ENCODE assay signal across 8 cellular contexts in genomic region chr6:44593539-44593944, GRCh38.
DNase-seq lines count a peak whose midpoint lies in the region; ATAC-seq and TF ChIP-seq lines count a peak whose summit lies in the region.

No MANE protein-coding gene starts in this region.

- TF ChIP-seq CTCF in WTC11 (IDR thresholded peaks at IDR 0.05) (peak; percentile 60), natural killer cell (IDR thresholded peaks at IDR 0.05) (peak; percentile 48), thoracic aorta (IDR thresholded peaks at IDR 0.05) (peak; percentile 33)

- no peak overlapping the region for H3K4me3 ChIP-seq in thoracic aorta

- DNase-seq in AG20443 (ENCODE audit: low spot score) (peak; percentile 64), GM19240 (ENCODE audit: insufficient read length, low spot score) (peak; percentile 38), NCI-H2171 (lab: John Stamatoyannopoulos, UW) (peak; percentile 33), WTC11 (ENCODE audit: low spot score) (peak; percentile 81), ecto neural progenitor cell (ENCODE audit: low spot score) (peak; percentile 61), natural killer cell (no peak), thoracic aorta (ENCODE audit: low spot score) (no peak), amniotic stem cell (lab: John Stamatoyannopoulos, UW) (no peak)

- H3K27me3 Mint-ChIP-seq in WTC11 (ENCODE audit: low read depth) (peaks cover 6% of the 10 kb centered on the region; the same call in 1 of the 2 replicates), natural killer cell (ENCODE audit: low read depth in 2 of 2) (peaks cover 7 to 23% of the 10 kb centered on the region in 2 donors)

- H3K4me3 Mint-ChIP-seq in WTC11 (no peak overlapping the region), natural killer cell (no peak overlapping the region)

- H3K36me3 ChIP-seq in thoracic aorta, result no peaks in the 10 kb centered on the region

- POLR2A ChIA-PET in WTC11 (lab: Charles Lee), result interaction anchor here (0.6 to 1.2 kb wide), 2 partner anchors 31 to 118 kb away, joined by 4 to 5 read pairs; no protein-coding TSS in a partner anchor

- no peak overlapping the region for H3K27ac ChIP-seq in thoracic aorta

- peaks cover 19% of the 10 kb centered on the region for H3K36me3 Mint-ChIP-seq in WTC11
- no peaks in the 10 kb centered on the region for H3K36me3 Mint-ChIP-seq in natural killer cell

- H3K9me3 Mint-ChIP-seq in WTC11, result peaks cover 25% of the 10 kb centered on the region
- no peaks in the 10 kb centered on the region for H3K9me3 Mint-ChIP-seq in natural killer cell

- H3K27me3 ChIP-seq in thoracic aorta (replicated peaks; ENCODE audit: insufficient read depth), result no peaks in the 10 kb centered on the region

- ATAC-seq in WTC11 (peak; percentile 93), natural killer cell (peak in 2 of 3 donors; percentile 29 to 50), thoracic aorta (ENCODE audit: insufficient number of reproducible peaks, low FRiP score, low read depth) (no peak)

- intact Hi-C loops in natural killer cell (cut with micrococcal nuclease), result loop anchor here (2.0 kb wide), 1 partner anchor 1329 kb away; no protein-coding TSS in a partner anchor

- H3K27ac Mint-ChIP-seq in WTC11 (0 out of 2 replicates have a peak overlapping the region, but pooled peaks have one; percentile 62), natural killer cell (no peak overlapping the region)

- CTCF ChIA-PET in WTC11 (lab: Charles Lee), result interaction anchor here (0.6 to 5.7 kb wide), 28 partner anchors 11 to 1329 kb away, joined by 3 to 84 read pairs (median 5); no protein-coding TSS in a partner anchor

- no peaks in the 10 kb centered on the region for H3K4me1 ChIP-seq in thoracic aorta (ENCODE audit: control insufficient read depth in 1 of 2, low read depth in 2 of 2)

- peaks cover 9% of the 10 kb centered on the region for H3K4me1 Mint-ChIP-seq in WTC11
- H3K4me1 Mint-ChIP-seq in natural killer cell, result peaks cover 5 to 6% of the 10 kb centered on the region in 2 donors

- H3K9me3 ChIP-seq in thoracic aorta, result no peaks in the 10 kb centered on the region

TF ChIP-seq in WTC11, 78 proteins besides CTCF, POLR2A, EP300 and RAD21:
- TF ChIP-seq ETV6 (CRISPR knock-in tag; IDR thresholded peaks at IDR 0.05) (no peak), ZMAT4 (CRISPR knock-in tag; IDR thresholded peaks at IDR 0.05) (no peak), SMAD3 (CRISPR knock-in tag; IDR thresholded peaks at IDR 0.05; ENCODE audit: borderline replicate concordance) (no peak), ATF6 (CRISPR knock-in tag; IDR thresholded peaks at IDR 0.05) (no peak)
- TF ChIP-seq, protein P1, sequence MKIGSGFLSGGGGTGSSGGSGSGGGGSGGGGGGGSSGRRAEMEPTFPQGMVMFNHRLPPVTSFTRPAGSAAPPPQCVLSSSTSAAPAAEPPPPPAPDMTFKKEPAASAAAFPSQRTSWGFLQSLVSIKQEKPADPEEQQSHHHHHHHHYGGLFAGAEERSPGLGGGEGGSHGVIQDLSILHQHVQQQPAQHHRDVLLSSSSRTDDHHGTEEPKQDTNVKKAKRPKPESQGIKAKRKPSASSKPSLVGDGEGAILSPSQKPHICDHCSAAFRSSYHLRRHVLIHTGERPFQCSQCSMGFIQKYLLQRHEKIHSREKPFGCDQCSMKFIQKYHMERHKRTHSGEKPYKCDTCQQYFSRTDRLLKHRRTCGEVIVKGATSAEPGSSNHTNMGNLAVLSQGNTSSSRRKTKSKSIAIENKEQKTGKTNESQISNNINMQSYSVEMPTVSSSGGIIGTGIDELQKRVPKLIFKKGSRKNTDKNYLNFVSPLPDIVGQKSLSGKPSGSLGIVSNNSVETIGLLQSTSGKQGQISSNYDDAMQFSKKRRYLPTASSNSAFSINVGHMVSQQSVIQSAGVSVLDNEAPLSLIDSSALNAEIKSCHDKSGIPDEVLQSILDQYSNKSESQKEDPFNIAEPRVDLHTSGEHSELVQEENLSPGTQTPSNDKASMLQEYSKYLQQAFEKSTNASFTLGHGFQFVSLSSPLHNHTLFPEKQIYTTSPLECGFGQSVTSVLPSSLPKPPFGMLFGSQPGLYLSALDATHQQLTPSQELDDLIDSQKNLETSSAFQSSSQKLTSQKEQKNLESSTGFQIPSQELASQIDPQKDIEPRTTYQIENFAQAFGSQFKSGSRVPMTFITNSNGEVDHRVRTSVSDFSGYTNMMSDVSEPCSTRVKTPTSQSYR (CRISPR knock-in tag; IDR thresholded peaks at IDR 0.05), result no peak
TF ChIP-seq in WTC11: peak in this region for 0.

Comparison
In these comparisons a context has a peak if more than half of its experiments do, and no peak if none do; other contexts are left out.
1. DNase-seq: peak in AG20443 (single experiment), GM19240 (single experiment), NCI-H2171 (single experiment), WTC11 (single experiment) and ecto neural progenitor cell (single experiment); none in natural killer cell (single experiment), thoracic aorta (single experiment) and amniotic stem cell (single experiment).
2. Peak in every context shown above with its lines, with median percentiles within 50 percentile points of each other: CTCF ChIP-seq.